In the genomic region with DNA sequence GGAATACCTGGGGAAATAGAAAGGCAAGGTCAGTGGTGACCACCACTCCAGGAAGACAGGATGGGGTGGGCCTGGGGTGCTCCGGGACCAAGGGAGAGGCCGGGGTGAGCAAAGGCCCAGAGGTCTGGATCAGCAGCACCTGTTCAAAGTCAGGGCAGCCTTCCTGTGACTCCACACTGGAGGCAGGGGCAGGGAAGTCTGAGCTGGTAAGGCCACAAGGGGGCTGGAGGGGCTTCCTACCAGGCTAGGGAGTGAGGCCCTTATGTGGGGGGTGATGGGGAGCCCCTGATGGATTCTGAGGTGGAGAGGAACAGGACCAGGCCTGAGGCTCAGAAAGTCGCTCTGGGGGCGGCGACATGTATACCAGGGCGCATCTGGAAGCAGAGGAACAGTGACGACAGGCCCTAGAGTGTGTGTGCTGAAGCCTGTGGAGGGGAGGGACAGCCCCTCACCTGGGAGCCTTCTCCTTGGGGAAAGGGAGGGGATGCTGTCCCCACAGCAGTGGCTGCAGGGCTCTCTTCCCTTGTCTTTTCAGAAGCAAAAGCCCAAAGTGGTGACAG, we compare ENCODE assay signal across 25 cellular contexts. TPM values are rescaled to one million over a fixed set of nuclear protein-coding genes. Genes with fewer than 3 reads are reported as not detected.
A peak's percentile ranks its signal among the peaks of the same experiment; 100 is the strongest.
DNase-seq lines count a peak whose midpoint lies in the region; ATAC-seq, FAIRE-seq and TF ChIP-seq lines count a peak whose summit lies in the region.
"Had no signal": no experiment of that assay in that cellular context is flagged by ENCODE, and none has a peak within 500 bp of the region (broad histone marks: within the 10 kb centered on the region; RNA-seq: fewer than 3 reads in every experiment).

No MANE protein-coding gene starts in this region.

- CTCF ChIA-PET in H1 (lab: Charles Lee; ENCODE audit: partially characterized antibody), result interaction anchor here (5.2 kb wide), 1 partner anchor 29 kb away, joined by 20 read pairs; no protein-coding TSS in a partner anchor

- H3K4me1 Mint-ChIP-seq in activated naive CD8-positive, alpha-beta T cell treated with anti-CD3 and anti-CD28 coated beads, Interleukin-2, amount 50 U/mL, for 24 hours, result no peaks in the 10 kb centered on the region
- H3K4me1 Mint-ChIP-seq in activated naive CD8-positive, alpha-beta T cell treated with anti-CD3 and anti-CD28 coated beads for 36 hours, result no peaks in the 10 kb centered on the region
- no peaks in the 10 kb centered on the region for H3K4me1 Mint-ChIP-seq in neural crest cell
- H3K4me1 Mint-ChIP-seq in activated CD4-positive, alpha-beta T cell treated with anti-CD3 and anti-CD28 coated beads, Interleukin-2, amount 10 ng/mL, durations not matched to agents 24 days and 14 days, result no peaks in the 10 kb centered on the region

- no peaks in the 10 kb centered on the region for H3K9me3 Mint-ChIP-seq in activated naive CD8-positive, alpha-beta T cell treated with anti-CD3 and anti-CD28 coated beads, Interleukin-2, amount 50 U/mL, for 24 hours
- no peaks in the 10 kb centered on the region for H3K9me3 Mint-ChIP-seq in activated naive CD8-positive, alpha-beta T cell treated with anti-CD3 and anti-CD28 coated beads for 36 hours
- H3K9me3 Mint-ChIP-seq in neural crest cell, result no peaks in the 10 kb centered on the region
- peaks cover under 1% of the 10 kb centered on the region for H3K9me3 Mint-ChIP-seq in activated CD4-positive, alpha-beta T cell treated with anti-CD3 and anti-CD28 coated beads, Interleukin-2, amount 10 ng/mL, durations not matched to agents 24 days and 14 days
- H3K9me3 Mint-ChIP-seq: CD4-positive, alpha-beta T cell had no signal

- DNase-seq in activated naive CD8-positive, alpha-beta T cell treated with anti-CD3 and anti-CD28 coated beads, Interleukin-2, amount 50 U/mL, for 24 hours, result no peak
- DNase-seq in activated naive CD8-positive, alpha-beta T cell treated with anti-CD3 and anti-CD28 coated beads for 36 hours, result no peak
- DNase-seq in H1 (ENCODE audit: low read depth in 1 of 2, low spot score in 2 of 2) (peak in 1 of 2 experiments; percentile 43), neural crest cell (ENCODE audit: low read depth, low spot score) (no peak), upper lobe of left lung (no peak), frontal cortex (ENCODE audit: low spot score in 2 of 2) (no peak)
- no peak for DNase-seq in activated CD4-positive, alpha-beta T cell treated with anti-CD3 and anti-CD28 coated beads, Interleukin-2, amount 10 ng/mL, durations not matched to agents 24 days and 14 days
- no peak for DNase-seq in activated CD4-positive, alpha-beta T cell treated with anti-CD3 and anti-CD28 coated beads, Interleukin-2, amount 50 U/mL, for 48 hours
- DNase-seq: AML-193; Caco-2; CD4-positive, alpha-beta T cell; DMS153; DMS79; GDM1; GM23248; HFFc6 had no signal

- TF ChIP-seq POLR2A in H1 (IDR thresholded peaks at IDR 0.05; ENCODE audit: control extremely low read depth in 1 of 2, low read depth in 2 of 2, low read length in 2 of 2), result no peak
- no peak for TF ChIP-seq POLR2A in upper lobe of left lung (IDR thresholded peaks at IDR 0.05)

- no peak overlapping the region for H2AFZ ChIP-seq in H1 (ENCODE audit: low read length)
- H2AFZ ChIP-seq: GM23248 had no signal

- 97% methylated on average over 7 of the region's 7 CpGs; no CpG with 5 or more reads in 1 of the 2 experiments for WGBS in H1 (ENCODE audit: extremely low coverage in 1 of 2, insufficient coverage in 1 of 2, insufficient read length in 1 of 2, insufficient replicate concordance in 2 of 2, low coverage in 1 of 2, low lambda C conversion rate in 2 of 2, missing lambda C conversion rate in 1 of 2), 2 experiments
- WGBS in upper lobe of left lung, 2 donors, result 84 to 86% methylated on average over 4 to 7 of the region's 7 CpGs

- no peak for TF ChIP-seq CTCF in H1 (IDR thresholded peaks at IDR 0.05; ENCODE audit: control extremely low read depth in 1 of 3, insufficient read depth in 1 of 3, low read depth in 1 of 3, low read length in 3 of 3)
- no peak for TF ChIP-seq CTCF in neural crest cell (conservative IDR thresholded peaks at IDR 0.05)
- no peak for TF ChIP-seq CTCF in upper lobe of left lung (IDR thresholded peaks at IDR 0.05)

- POLR2A ChIA-PET in H1 (lab: Charles Lee; ENCODE audit: partially characterized antibody), result interaction anchor here (1.8 kb wide), 1 partner anchor 10 kb away, joined by 4 read pairs; no protein-coding TSS in a partner anchor

- no peak overlapping the region for H3K9ac ChIP-seq in H1 (replicated peaks in 1 of 4; ENCODE audit: extremely low read depth in 1 of 4, low read depth in 3 of 4, low read length in 3 of 4)
- H3K9ac ChIP-seq: GM23248 had no signal

- no peaks in the 10 kb centered on the region for H4K20me1 ChIP-seq in H1 (replicated peaks in 1 of 2; ENCODE audit: control insufficient read depth in 1 of 2, insufficient read depth in 2 of 2, low read length in 2 of 2)

- no peak overlapping the region for H2BK12ac ChIP-seq in H1 (ENCODE audit: low read depth, low read length)

- intact Hi-C loops in activated CD4-positive, alpha-beta T cell treated with anti-CD3 and anti-CD28 coated beads, Interleukin-2, amount 10 ng/mL, durations not matched to agents 24 days and 14 days (cut with micrococcal nuclease), result no loop called here

- no peak overlapping the region for H4K5ac ChIP-seq in H1 (ENCODE audit: insufficient read length, low read depth, low read length)

- H4K8ac ChIP-seq in H1 (ENCODE audit: extremely low read depth, insufficient read depth, low read length), result no peak overlapping the region

- H3K36me3 ChIP-seq in H1 (ENCODE audit: control insufficient read depth in 2 of 4, insufficient read depth in 4 of 4, low read length in 3 of 4), result no peaks in the 10 kb centered on the region
- H3K36me3 ChIP-seq in upper lobe of left lung, result no peaks in the 10 kb centered on the region

- H3K4me1 ChIP-seq in H1 (replicated peaks in 1 of 4; ENCODE audit: control insufficient read depth in 3 of 4, insufficient read depth in 4 of 4, low read length in 3 of 4) (peaks cover 0 to 8% (median 3%) of the 10 kb centered on the region in 4 experiments; a peak in 4 of 7 replicates), upper lobe of left lung (no peaks in the 10 kb centered on the region)
- H3K4me1 ChIP-seq: A549, Caco-2 had no signal

- H3K79me1 ChIP-seq in H1 (ENCODE audit: low read depth, low read length), result no peaks in the 10 kb centered on the region

- FAIRE-seq in H1 (lab: Jason Lieb, UNC) (no peak), frontal cortex (lab: Jason Lieb, UNC) (no peak)
- FAIRE-seq: A549, H54 had no signal

- H3K4me3 Mint-ChIP-seq in activated naive CD8-positive, alpha-beta T cell treated with anti-CD3 and anti-CD28 coated beads, Interleukin-2, amount 50 U/mL, for 24 hours, result no peak overlapping the region
- H3K4me3 Mint-ChIP-seq in activated naive CD8-positive, alpha-beta T cell treated with anti-CD3 and anti-CD28 coated beads for 36 hours, result no peak overlapping the region
- H3K4me3 Mint-ChIP-seq in neural crest cell, result no peak overlapping the region
- no peak overlapping the region for H3K4me3 Mint-ChIP-seq in activated CD4-positive, alpha-beta T cell treated with anti-CD3 and anti-CD28 coated beads, Interleukin-2, amount 10 ng/mL, durations not matched to agents 24 days and 14 days
- H3K4me3 Mint-ChIP-seq: CD4-positive, alpha-beta T cell; HFFc6 had no signal

- no peak for TF ChIP-seq RAD21 in H1 (IDR thresholded peaks at IDR 0.05 in 1 of 2, conservative IDR thresholded peaks at IDR 0.05 in 1 of 2; ENCODE audit: low read depth in 2 of 2, low read length in 2 of 2)

- peak; percentile 24 for ATAC-seq in activated naive CD8-positive, alpha-beta T cell treated with anti-CD3 and anti-CD28 coated beads, Interleukin-2, amount 50 U/mL, for 24 hours
- peak; percentile 12 to 60 for ATAC-seq in upper lobe of left lung (ENCODE audit: low FRiP score in 2 of 2)
- ATAC-seq: A549, HCT116 had no signal

- H2AK5ac ChIP-seq in H1 (ENCODE audit: low read depth, low read length), result no peak overlapping the region

- no peaks in the 10 kb centered on the region; a peak in 2 of 7 replicates for H3K27me3 ChIP-seq in H1 (replicated peaks in 1 of 4; ENCODE audit: control insufficient read depth in 3 of 4, extremely low read depth in 1 of 4, insufficient read depth in 3 of 4, low read length in 3 of 4)
- H3K27me3 ChIP-seq in upper lobe of left lung, result no peaks in the 10 kb centered on the region

- H3K4ac ChIP-seq in H1 (replicated peaks; ENCODE audit: insufficient read length, low read depth, low read length), result no peak overlapping the region

- TF ChIP-seq EP300 in H1 (IDR thresholded peaks at IDR 0.05; ENCODE audit: borderline replicate concordance in 1 of 2, low read depth in 2 of 2, low read length in 2 of 2), result no peak
- TF ChIP-seq EP300 in upper lobe of left lung (IDR thresholded peaks at IDR 0.05), result no peak

- H3K56ac ChIP-seq in H1 (replicated peaks; ENCODE audit: insufficient read length, low read depth, low read length), result no peak overlapping the region

- no peak overlapping the region for H2BK120ac ChIP-seq in H1 (replicated peaks; ENCODE audit: low read depth, low read length)

- no peak overlapping the region for H3K23ac ChIP-seq in H1 (ENCODE audit: insufficient read length)

- no peak overlapping the region for H2BK5ac ChIP-seq in H1 (ENCODE audit: low read depth, low read length)

- no peaks in the 10 kb centered on the region for H3K36me3 Mint-ChIP-seq in activated naive CD8-positive, alpha-beta T cell treated with anti-CD3 and anti-CD28 coated beads, Interleukin-2, amount 50 U/mL, for 24 hours (ENCODE audit: low read depth)
- no peaks in the 10 kb centered on the region for H3K36me3 Mint-ChIP-seq in activated naive CD8-positive, alpha-beta T cell treated with anti-CD3 and anti-CD28 coated beads for 36 hours
- no peaks in the 10 kb centered on the region for H3K36me3 Mint-ChIP-seq in neural crest cell (ENCODE audit: low read depth)
- H3K36me3 Mint-ChIP-seq in activated CD4-positive, alpha-beta T cell treated with anti-CD3 and anti-CD28 coated beads, Interleukin-2, amount 10 ng/mL, durations not matched to agents 24 days and 14 days (ENCODE audit: low read depth), result no peaks in the 10 kb centered on the region

- peaks cover 3% of the 10 kb centered on the region; the same call in 1 of the 2 replicates for H3K23me2 ChIP-seq in H1 (ENCODE audit: low read depth, low read length)

- H3K9me3 ChIP-seq in H1 (ENCODE audit: insufficient read depth in 2 of 2, low read depth in 1 of 2, low read length in 1 of 2) (no peaks in the 10 kb centered on the region), upper lobe of left lung (no peaks in the 10 kb centered on the region)
- H3K9me3 ChIP-seq: A549, Caco-2 had no signal

- H2BK15ac ChIP-seq in H1 (ENCODE audit: low read length), result peak overlapping the region; percentile 46; the same call in 1 of the 2 replicates

- H3K14ac ChIP-seq in H1 (ENCODE audit: insufficient read length), result no peak overlapping the region

- H3K18ac ChIP-seq in H1 (ENCODE audit: extremely low read depth, low read length), result no peak overlapping the region; the same call in 1 of the 2 replicates

- no peak overlapping the region for H2BK20ac ChIP-seq in H1 (ENCODE audit: low read length)

- H3K4me3 ChIP-seq in H1 (ENCODE audit: extremely low read depth in 1 of 4, insufficient read depth in 2 of 4, low read depth in 3 of 4, low read length in 4 of 4) (no peak overlapping the region), upper lobe of left lung (no peak overlapping the region)
- H3K4me3 ChIP-seq: A549, GM23248 had no signal

- no peak overlapping the region for H3K27ac ChIP-seq in H1 (ENCODE audit: low read depth, low read length)
- H3K27ac ChIP-seq in upper lobe of left lung, result no peak overlapping the region
- H3K27ac ChIP-seq: 22Rv1, A549, C4-2B, GM23248, HL-60 had no signal

- no peak overlapping the region for H4K91ac ChIP-seq in H1 (replicated peaks; ENCODE audit: insufficient read length, low read length)

- H3K4me2 ChIP-seq in H1 (ENCODE audit: insufficient read depth in 1 of 2, low read depth in 2 of 2, low read length in 2 of 2), result no peak overlapping the region
- H3K4me2 ChIP-seq: A549 had no signal

- no peaks in the 10 kb centered on the region for H3K27me3 Mint-ChIP-seq in activated naive CD8-positive, alpha-beta T cell treated with anti-CD3 and anti-CD28 coated beads, Interleukin-2, amount 50 U/mL, for 24 hours
- no peaks in the 10 kb centered on the region for H3K27me3 Mint-ChIP-seq in activated naive CD8-positive, alpha-beta T cell treated with anti-CD3 and anti-CD28 coated beads for 36 hours
- H3K27me3 Mint-ChIP-seq in neural crest cell (ENCODE audit: low read depth), result peaks cover 6% of the 10 kb centered on the region
- H3K27me3 Mint-ChIP-seq in activated CD4-positive, alpha-beta T cell treated with anti-CD3 and anti-CD28 coated beads, Interleukin-2, amount 10 ng/mL, durations not matched to agents 24 days and 14 days, result no peaks in the 10 kb centered on the region

- no peak overlapping the region for H3K27ac Mint-ChIP-seq in activated naive CD8-positive, alpha-beta T cell treated with anti-CD3 and anti-CD28 coated beads, Interleukin-2, amount 50 U/mL, for 24 hours
- no peak overlapping the region for H3K27ac Mint-ChIP-seq in activated naive CD8-positive, alpha-beta T cell treated with anti-CD3 and anti-CD28 coated beads for 36 hours
- H3K27ac Mint-ChIP-seq in neural crest cell (ENCODE audit: unreplicated experiment), result peak overlapping the region; percentile 43
- no peak overlapping the region for H3K27ac Mint-ChIP-seq in activated CD4-positive, alpha-beta T cell treated with anti-CD3 and anti-CD28 coated beads, Interleukin-2, amount 10 ng/mL, durations not matched to agents 24 days and 14 days
- H3K27ac Mint-ChIP-seq: CD4-positive, alpha-beta T cell; HFFc6 had no signal

- H3K79me2 ChIP-seq in H1 (ENCODE audit: control insufficient read depth in 1 of 2, insufficient read depth in 2 of 2, low read length in 2 of 2), result no peaks in the 10 kb centered on the region

RNA-seq across cellular contexts. Expression of a gene that starts 3.7 kb away (rescaled TPM):
- total RNA-seq in activated naive CD8-positive, alpha-beta T cell treated with anti-CD3 and anti-CD28 coated beads for 36 hours, result not detected
- total RNA-seq in H1 (2021; fragmentation: NEBNext Ultra II Directional; extraction: Animal tissue kit (Norgen Biotek cat#: 25700)), result not detected in 2 replicates
- not detected in 2 replicates for polyA plus RNA-seq in H1 (2011; rRNA removed)
- not detected for polyA plus RNA-seq in H1 (2011; cell fraction: cytosol; rRNA removed)
- not detected for polyA plus RNA-seq in H1 (2011; cell fraction: nucleus; rRNA removed)
- not detected in 4 replicates for polyA plus RNA-seq in H1 (2012, experiment 1 of 2)
- not detected for polyA plus RNA-seq in H1 (2012, experiment 2 of 2)
- polyA plus RNA-seq in H1 (2013, experiment 1 of 2), result not detected
- polyA plus RNA-seq in H1 (2013, experiment 2 of 2), result not detected
- not detected in 2 replicates for polyA minus RNA-seq in H1 (2011; rRNA and poly(A)+ RNA removed)
- not detected for polyA minus RNA-seq in H1 (2011; cell fraction: cytosol; rRNA and poly(A)+ RNA removed)
- not detected for polyA minus RNA-seq in H1 (2011; cell fraction: nucleus; rRNA and poly(A)+ RNA removed)
- total RNA-seq in neural crest cell (not detected in 2 replicates), upper lobe of left lung (not detected), frontal cortex (not detected)
- not detected in 2 replicates for total RNA-seq in activated CD4-positive, alpha-beta T cell treated with anti-CD3 and anti-CD28 coated beads, Interleukin-2, amount 10 ng/mL, durations not matched to agents 24 days and 14 days
- total RNA-seq: Caco-2; CD4-positive, alpha-beta T cell; Daoy; GM23248; HFFc6; HT1080 had no signal
- polyA plus RNA-seq: A549, BJ, GM23248 had no signal
